Comparison of ENCODE assay signal across 29 cellular contexts in genomic region chr22:38067771-38068360, GRCh38. TPM values are rescaled to one million over a fixed set of nuclear protein-coding genes. Genes with fewer than 3 reads are reported as not detected.
DNase-seq lines count a peak whose midpoint lies in the region; FAIRE-seq and TF ChIP-seq lines count a peak whose summit lies in the region.
"Had no signal": no experiment of that assay in that cellular context is flagged by ENCODE, and none has a peak within 500 bp of the region (broad histone marks: within the 10 kb centered on the region; RNA-seq: fewer than 3 reads in every experiment).

No MANE protein-coding gene starts in this region.

- TF ChIP-seq CTCF in HEK293 (tag by site-specific recombination; IDR thresholded peaks at IDR 0.05), result no peak
- TF ChIP-seq CTCF in kidney (IDR thresholded peaks at IDR 0.05; ENCODE audit: borderline replicate concordance, extremely low read depth, insufficient read depth), result no peak

- H3K4me3 ChIP-seq in HEK293 (ENCODE audit: low read depth, low read length) (no peak overlapping the region), kidney (ENCODE audit: low read length in 2 of 2) (no peak overlapping the region), GM23248 (no peak overlapping the region)
- H3K4me3 ChIP-seq: adrenal gland, esophagus squamous epithelium, SJCRH30, smooth muscle cell had no signal

- H3K27me3 ChIP-seq in GM23248 (replicated peaks; ENCODE audit: insufficient read depth), result no peaks in the 10 kb centered on the region
- H3K27me3 ChIP-seq: adrenal gland, esophagus squamous epithelium had no signal

- no peak overlapping the region for H3K4me2 ChIP-seq in GM23248 (ENCODE audit: unreplicated experiment)
- H3K4me2 ChIP-seq: smooth muscle cell had no signal

- H3K9me3 ChIP-seq in HEK293 (ENCODE audit: control insufficient read depth, insufficient read depth, low read depth, low read length), result no peaks in the 10 kb centered on the region
- H3K9me3 ChIP-seq in kidney (ENCODE audit: control insufficient read depth in 1 of 2, low read length in 2 of 2), result no peaks in the 10 kb centered on the region
- H3K9me3 ChIP-seq in GM23248 (ENCODE audit: low read depth), result no peaks in the 10 kb centered on the region
- H3K9me3 ChIP-seq: adrenal gland, esophagus squamous epithelium, SJCRH30 had no signal

- H3K36me3 ChIP-seq in HEK293 (ENCODE audit: control insufficient read depth in 2 of 2, insufficient read depth in 1 of 2, low read length in 2 of 2) (peaks cover 28 to 91% of the 10 kb centered on the region in 2 experiments), kidney (ENCODE audit: control insufficient read depth in 1 of 2, insufficient read depth in 2 of 2, low read length in 2 of 2) (peaks cover 23 to 38% of the 10 kb centered on the region in 2 donors), GM23248 (ENCODE audit: low read depth) (no peaks in the 10 kb centered on the region)
- H3K36me3 ChIP-seq: SJCRH30 had no signal

- H3K79me2 ChIP-seq in GM23248 (ENCODE audit: insufficient read depth), result no peaks in the 10 kb centered on the region
- H3K79me2 ChIP-seq: parathyroid adenoma had no signal

- no peaks in the 10 kb centered on the region for H3F3A ChIP-seq in GM23248 (ENCODE audit: insufficient read depth)

- no peaks in the 10 kb centered on the region for H4K20me1 ChIP-seq in GM23248 (ENCODE audit: insufficient read depth)

- DNase-seq in kidney, result peak; percentile 66
- DNase-seq in substantia nigra (lab: John Stamatoyannopoulos, UW), result no peak
- DNase-seq in NCI-H2171 treated with DMSO at 0.1 percent for 48 hours (lab: John Stamatoyannopoulos, UW), result no peak
- no peak for DNase-seq in stimulated activated CD4-positive, alpha-beta T cell treated with anti-CD3 and anti-CD28 coated beads, Interleukin-4, amount 100 ng/mL, for 1 hour
- no peak for DNase-seq in GM23248
- DNase-seq: activated CD4-positive, alpha-beta memory T cell treated with anti-CD3 and anti-CD28 coated beads for 36 hours; activated effector memory CD4-positive, alpha-beta T cell treated with anti-CD3 and anti-CD28 coated beads, Interleukin-2, amount 50 U/mL, for 16 hours; adrenal gland; CD4-positive, CD25-positive, alpha-beta regulatory T cell; central memory CD4-positive, alpha-beta T cell; DMS 273 treated with DMSO at 0.1 percent for 48 hours; effector memory CD4-positive, alpha-beta T cell; esophagus squamous epithelium; HFFc6; left colon; naive thymus-derived CD4-positive, alpha-beta T cell; NCI-H146; NCI-H82; SJCRH30; stimulated activated CD4-positive, alpha-beta T cell treated with anti-CD3 and anti-CD28 coated beads, Interleukin-2, amount 100 ng/mL, for 48 hours; stimulated activated naive CD8-positive, alpha-beta T cell treated with anti-CD3 and anti-CD28 coated beads, Interleukin-15, amount 100 ng/mL, for 72 hours had no signal

- in situ Hi-C loops in GM23248 (cut with MboI), result no loop called here

- intact Hi-C loops in kidney (cut with DNase I), result no loop called here

- H3K27ac ChIP-seq in HEK293 (ENCODE audit: extremely low read depth, low read depth, low read length) (no peak overlapping the region), angular gyrus (ENCODE audit: low read depth, low read length) (peak overlapping the region; percentile 98), kidney (ENCODE audit: low read depth in 2 of 2, low read length in 2 of 2) (no peak overlapping the region), substantia nigra (ENCODE audit: low read depth, low read length, poor library complexity, severe bottlenecking) (peak overlapping the region; percentile 76), GM23248 (no peak overlapping the region)
- H3K27ac ChIP-seq: parathyroid adenoma, SJCRH30 had no signal

- WGBS in GM23248 (ENCODE audit: low coverage in 1 of 2, low lambda C conversion rate in 2 of 2, missing lambda C conversion rate in 2 of 2), 2 experiments, result 84 to 86% methylated on average over 13 of the region's 13 CpGs

- no peak for FAIRE-seq in kidney (lab: Jason Lieb, UNC)

- H2AFZ ChIP-seq in GM23248, result no peak overlapping the region
- H2AFZ ChIP-seq: parathyroid adenoma had no signal

- H3K9me2 ChIP-seq in GM23248 (ENCODE audit: insufficient read depth), result no peaks in the 10 kb centered on the region

- CTCF ChIA-PET in HEK293 (lab: Yijun Ruan, JAX), result interaction anchor here (0.6 to 2.5 kb wide), 6 partner anchors 11 to 698 kb away, joined by 3 to 11 read pairs (median 4); partner anchors contain the start of gene PICK1

- H3K9ac ChIP-seq in kidney (ENCODE audit: low read length in 2 of 2) (no peak overlapping the region), GM23248 (no peak overlapping the region)
- H3K9ac ChIP-seq: parathyroid adenoma had no signal

- POLR2A ChIA-PET in HEK293 (lab: Yijun Ruan, JAX), result interaction anchor here (0.7 kb wide), 1 partner anchor 1539 kb away, joined by 3 read pairs; no protein-coding TSS in a partner anchor

- H3K4me1 ChIP-seq in HEK293 (ENCODE audit: control insufficient read depth, insufficient read depth, low read length), result no peaks in the 10 kb centered on the region
- H3K4me1 ChIP-seq in kidney (ENCODE audit: control insufficient read depth in 1 of 2, insufficient read depth in 1 of 2, low read depth in 1 of 2, low read length in 2 of 2), result peaks cover 0 to 3% of the 10 kb centered on the region in 2 donors
- no peaks in the 10 kb centered on the region for H3K4me1 ChIP-seq in GM23248 (ENCODE audit: insufficient read depth)
- H3K4me1 ChIP-seq: adrenal gland, parathyroid adenoma had no signal

TF ChIP-seq in HEK293, 187 proteins besides CTCF, POLR2A, EP300 and RAD21:
- 0 out of 2 replicates have a peak, but pooled peaks have one; percentile 22 for TF ChIP-seq REST (tag by site-specific recombination; IDR thresholded peaks at IDR 0.05)
- TF ChIP-seq SP3 (tag by site-specific recombination; IDR thresholded peaks at IDR 0.05), result no peak
- TF ChIP-seq ZNF596 (tag by site-specific recombination; IDR thresholded peaks at IDR 0.05), result no peak
- TF ChIP-seq ZNF76 (tag by site-specific recombination; IDR thresholded peaks at IDR 0.05; ENCODE audit: borderline replicate concordance, low read depth), result no peak
- TF ChIP-seq KLF1 (tag by site-specific recombination; IDR thresholded peaks at IDR 0.05), result no peak
- no peak for TF ChIP-seq ZNF521 (tag by site-specific recombination; IDR thresholded peaks at IDR 0.05)
- TF ChIP-seq ZFP41 (tag by site-specific recombination; IDR thresholded peaks at IDR 0.05; ENCODE audit: borderline replicate concordance), result no peak

RNA-seq across cellular contexts. Expression of gene PICK1, which starts 10.7 kb away (rescaled TPM):
- 43.4 TPM for total RNA-seq in kidney
- polyA plus RNA-seq in kidney (ENCODE audit: insufficient read depth, low read depth, low replicate concordance) (28.4 TPM), GM23248 (2016; fragmentation: Nextera tagmentation; extraction: Ambion mirVana) (8.1 and 8.4 TPM in 2 replicates)
- total RNA-seq in GM23248 (2014; rRNA removed; shearing (Covaris generic)), result 12.4 and 14.4 TPM in 2 replicates

RNA-seq across cellular contexts. Expression of gene SLC16A8, which starts 16.1 kb away (rescaled TPM):
- total RNA-seq in kidney, result 0.31 TPM
- 0.92 TPM for polyA plus RNA-seq in kidney (ENCODE audit: insufficient read depth, low read depth, low replicate concordance)
- total RNA-seq in GM23248 (2014; rRNA removed; shearing (Covaris generic)), result 0.51 and 1.4 TPM in 2 replicates
- 0.52 and 1.3 TPM in 2 replicates for polyA plus RNA-seq in GM23248 (2016; fragmentation: Nextera tagmentation; extraction: Ambion mirVana)
- total RNA-seq: CD4-positive, CD25-positive, alpha-beta regulatory T cell; esophagus squamous epithelium; glomerular endothelial cell; HFFc6; left colon; MCF 10A; mesenteric fat pad; naive thymus-derived CD4-positive, alpha-beta T cell; smooth muscle cell had no signal
- polyA plus RNA-seq: AG04450; CD4-positive, CD25-positive, alpha-beta regulatory T cell; naive thymus-derived CD4-positive, alpha-beta T cell had no signal

RNA-seq across cellular contexts. Expression of gene BAIAP2L2, which starts 42.6 kb away (rescaled TPM):
- total RNA-seq in kidney, result 9.7 TPM
- 27.8 TPM for polyA plus RNA-seq in kidney (ENCODE audit: insufficient read depth, low read depth, low replicate concordance)
- total RNA-seq in GM23248 (2014; rRNA removed; shearing (Covaris generic)), result 12.6 and 24.3 TPM in 2 replicates
- 13.2 and 13.4 TPM in 2 replicates for polyA plus RNA-seq in GM23248 (2016; fragmentation: Nextera tagmentation; extraction: Ambion mirVana)
- total RNA-seq: SJCRH30 had no signal
- polyA plus RNA-seq: CD4-positive, CD25-positive, alpha-beta regulatory T cell; naive thymus-derived CD4-positive, alpha-beta T cell had no signal

Comparison
In these comparisons a context has a peak if more than half of its experiments do, and no peak if none do; other contexts are left out.
1. H3K27ac ChIP-seq: peak in angular gyrus (single experiment) and substantia nigra (single experiment); none in HEK293 (single experiment), kidney (0 of 2) and GM23248 (single experiment).